In genomic region chr22:25702571-25703167, GRCh38 we compare ENCODE assay signal across 17 cellular contexts. TPM values are rescaled to one million over a fixed set of nuclear protein-coding genes. Genes with fewer than 3 reads are reported as not detected.
DNase-seq lines count a peak whose midpoint lies in the region; ATAC-seq, FAIRE-seq and TF ChIP-seq lines count a peak whose summit lies in the region.
"Had no signal": no experiment of that assay in that cellular context is flagged by ENCODE, and none has a peak within 500 bp of the region (broad histone marks: within the 10 kb centered on the region; RNA-seq: fewer than 3 reads in every experiment).

No MANE protein-coding gene starts in this region.

- intact Hi-C loops in activated naive CD4-positive, alpha-beta T cell treated with anti-CD3 and anti-CD28 coated beads for 36 hours (cut with micrococcal nuclease) = loop anchor here (1.0 to 5.0 kb wide), 6 partner anchors 34 to 255 kb away; no protein-coding TSS in a partner anchor
- intact Hi-C loops in activated T-helper 1 cell treated with anti-CD3 and anti-CD28 coated beads, Interleukin-12 subunit alpha, Interleukin-12 subunit beta, Interleukin-2, Interleukin-4 antibody, amounts not matched to agents 30 ng/mL and 10 ng/mL and 1 ng/mL, durations not matched to agents 14 hours and 24 hours and 36 hours (cut with micrococcal nuclease) = loop anchor here (1.0 to 2.0 kb wide), 8 partner anchors 34 to 254 kb away; partner anchors contain the start of gene GRK3
- intact Hi-C loops in CD14-positive monocyte (cut with micrococcal nuclease) = loop anchor here (10.0 kb wide), 1 partner anchor 238 kb away; no protein-coding TSS in a partner anchor

- H3K4me1 Mint-ChIP-seq in activated naive CD4-positive, alpha-beta T cell treated with anti-CD3 and anti-CD28 coated beads for 36 hours (ENCODE audit: low read depth) = peaks cover 9% of the 10 kb centered on the region
- peaks cover 69% of the 10 kb centered on the region for H3K4me1 Mint-ChIP-seq in activated T-helper 1 cell treated with anti-CD3 and anti-CD28 coated beads, Interleukin-12 subunit alpha, Interleukin-12 subunit beta, Interleukin-2, Interleukin-4 antibody, amounts not matched to agents 30 ng/mL and 10 ng/mL and 1 ng/mL, durations not matched to agents 14 hours and 24 hours and 36 hours (ENCODE audit: low read depth)
- peaks cover 0 to 1% (median 0%) of the 10 kb centered on the region in 4 donors for H3K4me1 Mint-ChIP-seq in naive thymus-derived CD8-positive, alpha-beta T cell
- no peaks in the 10 kb centered on the region for H3K4me1 Mint-ChIP-seq in CD14-positive monocyte
- H3K4me1 Mint-ChIP-seq: activated naive CD4-positive, alpha-beta T cell treated with anti-CD3 and anti-CD28 coated beads, Interleukin-2, amount 50 U/mL, for 24 hours had no signal

- CTCF ChIA-PET in activated naive CD4-positive, alpha-beta T cell treated with anti-CD3 and anti-CD28 coated beads for 36 hours (lab: Charles Lee) = interaction anchor here (0.8 to 1.9 kb wide), 4 partner anchors 11 to 256 kb away, joined by 3 to 7 read pairs (median 4); no protein-coding TSS in a partner anchor

- no peak for TF ChIP-seq CTCF in CD14-positive monocyte (IDR thresholded peaks at IDR 0.05)

- peak; percentile 28 for ATAC-seq in stimulated activated naive CD8-positive, alpha-beta T cell treated with anti-CD3 and anti-CD28 coated beads, Interleukin-15, Interleukin-2, amounts not matched to agents 100 U/mL and 50 U/mL, for 24 hours
- ATAC-seq in naive thymus-derived CD8-positive, alpha-beta T cell = no peak
- ATAC-seq: effector memory CD8-positive, alpha-beta T cell; K562; Panc1 had no signal

- peak overlapping the region; percentile 16 for H3K27ac Mint-ChIP-seq in activated naive CD4-positive, alpha-beta T cell treated with anti-CD3 and anti-CD28 coated beads for 36 hours
- H3K27ac Mint-ChIP-seq in activated T-helper 1 cell treated with anti-CD3 and anti-CD28 coated beads, Interleukin-12 subunit alpha, Interleukin-12 subunit beta, Interleukin-2, Interleukin-4 antibody, amounts not matched to agents 30 ng/mL and 10 ng/mL and 1 ng/mL, durations not matched to agents 14 hours and 24 hours and 36 hours = peak overlapping the region; percentile 85
- H3K27ac Mint-ChIP-seq in naive thymus-derived CD8-positive, alpha-beta T cell = no peak overlapping the region
- H3K27ac Mint-ChIP-seq in CD14-positive monocyte = peak overlapping the region in 2 of 7 donors; percentile 4 to 57
- H3K27ac Mint-ChIP-seq: activated naive CD4-positive, alpha-beta T cell treated with anti-CD3 and anti-CD28 coated beads, Interleukin-2, amount 50 U/mL, for 24 hours; effector memory CD8-positive, alpha-beta T cell had no signal

- peaks cover 79% of the 10 kb centered on the region for H3K36me3 ChIP-seq in KOPT-K1 (ENCODE audit: insufficient read depth, low read length)
- H3K36me3 ChIP-seq: cardiac muscle cell, HAP-1 had no signal

- DNase-seq in activated naive CD4-positive, alpha-beta T cell treated with anti-CD3 and anti-CD28 coated beads for 36 hours = peak; percentile 61
- DNase-seq in activated naive CD4-positive, alpha-beta T cell treated with Interleukin-2 at 50 U/mL for 16 hours = no peak
- peak; percentile 55 for DNase-seq in activated T-helper 1 cell treated with anti-CD3 and anti-CD28 coated beads, Interleukin-12 subunit alpha, Interleukin-12 subunit beta, Interleukin-2, Interleukin-4 antibody, amounts not matched to agents 30 ng/mL and 10 ng/mL and 1 ng/mL, durations not matched to agents 14 hours and 24 hours and 36 hours (ENCODE audit: low spot score)
- DNase-seq in stimulated activated naive CD8-positive, alpha-beta T cell treated with anti-CD3 and anti-CD28 coated beads, Interleukin-15, Interleukin-2, amounts not matched to agents 100 U/mL and 50 U/mL, for 24 hours = no peak
- no peak for DNase-seq in naive thymus-derived CD8-positive, alpha-beta T cell
- DNase-seq in HTR-8/SVneo (ENCODE audit: insufficient read length, low spot score) = no peak
- no peak for DNase-seq in CD14-positive monocyte (ENCODE audit: low spot score)
- DNase-seq: effector memory CD8-positive, alpha-beta T cell; lower lobe of right lung; stimulated activated naive CD4-positive, alpha-beta T cell treated with Interleukin-2 at 50 U/mL for 16 hours had no signal

- H3K27me3 Mint-ChIP-seq in activated naive CD4-positive, alpha-beta T cell treated with anti-CD3 and anti-CD28 coated beads for 36 hours (ENCODE audit: low read depth) = no peaks in the 10 kb centered on the region
- no peaks in the 10 kb centered on the region for H3K27me3 Mint-ChIP-seq in activated T-helper 1 cell treated with anti-CD3 and anti-CD28 coated beads, Interleukin-12 subunit alpha, Interleukin-12 subunit beta, Interleukin-2, Interleukin-4 antibody, amounts not matched to agents 30 ng/mL and 10 ng/mL and 1 ng/mL, durations not matched to agents 14 hours and 24 hours and 36 hours (ENCODE audit: insufficient read depth)
- H3K27me3 Mint-ChIP-seq in naive thymus-derived CD8-positive, alpha-beta T cell = no peaks in the 10 kb centered on the region
- H3K27me3 Mint-ChIP-seq in CD14-positive monocyte (ENCODE audit: low read depth in 3 of 3) = no peaks in the 10 kb centered on the region

- H3K4me3 Mint-ChIP-seq in activated naive CD4-positive, alpha-beta T cell treated with anti-CD3 and anti-CD28 coated beads for 36 hours = no peak overlapping the region
- peak overlapping the region; percentile 75 for H3K4me3 Mint-ChIP-seq in activated T-helper 1 cell treated with anti-CD3 and anti-CD28 coated beads, Interleukin-12 subunit alpha, Interleukin-12 subunit beta, Interleukin-2, Interleukin-4 antibody, amounts not matched to agents 30 ng/mL and 10 ng/mL and 1 ng/mL, durations not matched to agents 14 hours and 24 hours and 36 hours
- no peak overlapping the region for H3K4me3 Mint-ChIP-seq in naive thymus-derived CD8-positive, alpha-beta T cell
- no peak overlapping the region for H3K4me3 Mint-ChIP-seq in CD14-positive monocyte
- H3K4me3 Mint-ChIP-seq: activated naive CD4-positive, alpha-beta T cell treated with anti-CD3 and anti-CD28 coated beads, Interleukin-2, amount 50 U/mL, for 24 hours; effector memory CD8-positive, alpha-beta T cell; neural crest cell had no signal

- POLR2A ChIA-PET in naive thymus-derived CD8-positive, alpha-beta T cell (lab: Charles Lee) = no interaction called here

- no peaks in the 10 kb centered on the region for H3K9me3 ChIP-seq in KOPT-K1 (ENCODE audit: insufficient read depth, low read length, poor library complexity, severe bottlenecking)
- H3K9me3 ChIP-seq: HAP-1, lower lobe of right lung had no signal

- no peak for FAIRE-seq in HTR-8/SVneo (lab: Jason Lieb, UNC)
- FAIRE-seq: K562 had no signal

- H3K27ac ChIP-seq in KOPT-K1 (ENCODE audit: low read depth, low read length, poor library complexity, severe bottlenecking) = peak overlapping the region; percentile 91
- H3K27ac ChIP-seq: lower lobe of right lung had no signal

- H3K9me3 Mint-ChIP-seq in activated naive CD4-positive, alpha-beta T cell treated with anti-CD3 and anti-CD28 coated beads for 36 hours = no peaks in the 10 kb centered on the region
- no peaks in the 10 kb centered on the region for H3K9me3 Mint-ChIP-seq in activated T-helper 1 cell treated with anti-CD3 and anti-CD28 coated beads, Interleukin-12 subunit alpha, Interleukin-12 subunit beta, Interleukin-2, Interleukin-4 antibody, amounts not matched to agents 30 ng/mL and 10 ng/mL and 1 ng/mL, durations not matched to agents 14 hours and 24 hours and 36 hours
- no peaks in the 10 kb centered on the region for H3K9me3 Mint-ChIP-seq in naive thymus-derived CD8-positive, alpha-beta T cell
- no peaks in the 10 kb centered on the region for H3K9me3 Mint-ChIP-seq in CD14-positive monocyte
- H3K9me3 Mint-ChIP-seq: activated naive CD4-positive, alpha-beta T cell treated with anti-CD3 and anti-CD28 coated beads, Interleukin-2, amount 50 U/mL, for 24 hours; effector memory CD8-positive, alpha-beta T cell; neural crest cell had no signal

- H3K36me3 Mint-ChIP-seq in activated naive CD4-positive, alpha-beta T cell treated with anti-CD3 and anti-CD28 coated beads for 36 hours (ENCODE audit: low read depth) = peaks cover 3% of the 10 kb centered on the region
- H3K36me3 Mint-ChIP-seq in activated T-helper 1 cell treated with anti-CD3 and anti-CD28 coated beads, Interleukin-12 subunit alpha, Interleukin-12 subunit beta, Interleukin-2, Interleukin-4 antibody, amounts not matched to agents 30 ng/mL and 10 ng/mL and 1 ng/mL, durations not matched to agents 14 hours and 24 hours and 36 hours (ENCODE audit: low read depth) = peaks cover 28% of the 10 kb centered on the region
- H3K36me3 Mint-ChIP-seq in naive thymus-derived CD8-positive, alpha-beta T cell = peaks cover 0 to 11% (median 3%) of the 10 kb centered on the region in 3 donors
- peaks cover 82 to 94% of the 10 kb centered on the region in 2 donors for H3K36me3 Mint-ChIP-seq in CD14-positive monocyte

RNA-seq across cellular contexts. Expression of gene MYO18B, which starts 39.3 kb away (rescaled TPM):
- under 1 TPM; 0.14 to 0.17 TPM for total RNA-seq in activated naive CD4-positive, alpha-beta T cell treated with anti-CD3 and anti-CD28 coated beads for 36 hours
- 0.91 and 1.1 TPM in 2 replicates for total RNA-seq in activated T-helper 1 cell treated with anti-CD3 and anti-CD28 coated beads, Interleukin-12 subunit alpha, Interleukin-12 subunit beta, Interleukin-2, Interleukin-4 antibody, amounts not matched to agents 30 ng/mL and 10 ng/mL and 1 ng/mL, durations not matched to agents 14 hours and 24 hours and 36 hours
- total RNA-seq in naive thymus-derived CD8-positive, alpha-beta T cell = 1 to 10 TPM; 1.1 to 1.4 TPM
- under 1 TPM in 1 of 3 donors, not detected in 2; 0.14 TPM for polyA plus RNA-seq in naive thymus-derived CD8-positive, alpha-beta T cell
- not detected for polyA plus RNA-seq in CD14-positive monocyte
- total RNA-seq: lower lobe of right lung, neural crest cell had no signal

Comparison
In these comparisons a context has a peak if more than half of its experiments do, and no peak if none do; other contexts are left out.
1. DNase-seq: peak in activated naive CD4-positive, alpha-beta T cell treated with anti-CD3 and anti-CD28 coated beads for 36 hours (single experiment) and activated T-helper 1 cell treated with anti-CD3 and anti-CD28 coated beads, Interleukin-12 subunit alpha, Interleukin-12 subunit beta, Interleukin-2, Interleukin-4 antibody, amounts not matched to agents 30 ng/mL and 10 ng/mL and 1 ng/mL, durations not matched to agents 14 hours and 24 hours and 36 hours (single experiment); none in activated naive CD4-positive, alpha-beta T cell treated with Interleukin-2 at 50 U/mL for 16 hours (single experiment), stimulated activated naive CD8-positive, alpha-beta T cell treated with anti-CD3 and anti-CD28 coated beads, Interleukin-15, Interleukin-2, amounts not matched to agents 100 U/mL and 50 U/mL, for 24 hours (single experiment), naive thymus-derived CD8-positive, alpha-beta T cell (0 of 10), HTR-8/SVneo (single experiment) and CD14-positive monocyte (single experiment).
2. H3K27ac Mint-ChIP-seq: peak in activated naive CD4-positive, alpha-beta T cell treated with anti-CD3 and anti-CD28 coated beads for 36 hours (single experiment) and activated T-helper 1 cell treated with anti-CD3 and anti-CD28 coated beads, Interleukin-12 subunit alpha, Interleukin-12 subunit beta, Interleukin-2, Interleukin-4 antibody, amounts not matched to agents 30 ng/mL and 10 ng/mL and 1 ng/mL, durations not matched to agents 14 hours and 24 hours and 36 hours (single experiment); none in naive thymus-derived CD8-positive, alpha-beta T cell (0 of 10).